Comparison of ENCODE assay signal across 1 cellular context in the genomic region with DNA sequence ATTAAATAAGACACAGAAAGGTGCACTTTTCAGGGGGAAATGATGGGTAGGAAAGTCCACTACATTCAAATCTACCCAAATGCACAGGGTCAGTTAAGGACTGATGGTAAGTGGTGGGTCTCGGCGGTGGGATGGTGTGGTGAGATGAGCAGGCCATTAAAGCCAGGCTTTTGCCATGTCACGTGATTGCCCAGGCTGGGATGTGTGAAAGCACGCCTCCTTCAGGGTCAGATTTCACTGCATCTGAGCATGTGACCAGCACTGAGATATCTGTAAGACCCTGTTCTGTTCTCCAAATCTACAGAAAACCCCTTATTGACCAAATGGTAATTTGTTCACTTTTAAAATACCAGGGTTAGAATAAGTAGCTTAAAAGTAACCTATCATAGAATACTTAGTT.
TF ChIP-seq lines count a peak whose summit lies in the region.

No MANE protein-coding gene starts in this region.

TF ChIP-seq in WTC11, 78 proteins besides CTCF, POLR2A, EP300 and RAD21 (continued from another document):
- TF ChIP-seq, protein P1, sequence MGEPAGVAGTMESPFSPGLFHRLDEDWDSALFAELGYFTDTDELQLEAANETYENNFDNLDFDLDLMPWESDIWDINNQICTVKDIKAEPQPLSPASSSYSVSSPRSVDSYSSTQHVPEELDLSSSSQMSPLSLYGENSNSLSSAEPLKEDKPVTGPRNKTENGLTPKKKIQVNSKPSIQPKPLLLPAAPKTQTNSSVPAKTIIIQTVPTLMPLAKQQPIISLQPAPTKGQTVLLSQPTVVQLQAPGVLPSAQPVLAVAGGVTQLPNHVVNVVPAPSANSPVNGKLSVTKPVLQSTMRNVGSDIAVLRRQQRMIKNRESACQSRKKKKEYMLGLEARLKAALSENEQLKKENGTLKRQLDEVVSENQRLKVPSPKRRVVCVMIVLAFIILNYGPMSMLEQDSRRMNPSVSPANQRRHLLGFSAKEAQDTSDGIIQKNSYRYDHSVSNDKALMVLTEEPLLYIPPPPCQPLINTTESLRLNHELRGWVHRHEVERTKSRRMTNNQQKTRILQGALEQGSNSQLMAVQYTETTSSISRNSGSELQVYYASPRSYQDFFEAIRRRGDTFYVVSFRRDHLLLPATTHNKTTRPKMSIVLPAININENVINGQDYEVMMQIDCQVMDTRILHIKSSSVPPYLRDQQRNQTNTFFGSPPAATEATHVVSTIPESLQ (CRISPR knock-in tag; IDR thresholded peaks at IDR 0.05) = no peak
- TF ChIP-seq, protein P2, sequence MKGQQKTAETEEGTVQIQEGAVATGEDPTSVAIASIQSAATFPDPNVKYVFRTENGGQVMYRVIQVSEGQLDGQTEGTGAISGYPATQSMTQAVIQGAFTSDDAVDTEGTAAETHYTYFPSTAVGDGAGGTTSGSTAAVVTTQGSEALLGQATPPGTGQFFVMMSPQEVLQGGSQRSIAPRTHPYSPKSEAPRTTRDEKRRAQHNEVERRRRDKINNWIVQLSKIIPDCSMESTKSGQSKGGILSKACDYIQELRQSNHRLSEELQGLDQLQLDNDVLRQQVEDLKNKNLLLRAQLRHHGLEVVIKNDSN (CRISPR knock-in tag; IDR thresholded peaks at IDR 0.05) = peak; percentile 66
TF ChIP-seq in WTC11: peak in this region for 2.
